Comparison of ENCODE assay signal across 32 cellular contexts in genomic region chr7:47713595-47713994, GRCh38.
"Had no signal": no experiment of that assay in that cellular context is flagged by ENCODE, and none has a peak within 500 bp of the region (broad histone marks: within the 10 kb centered on the region; RNA-seq: fewer than 3 reads in every experiment).

No MANE protein-coding gene starts in this region.

- H3K9me3 Mint-ChIP-seq: activated CD4-positive, alpha-beta T cell treated with anti-CD3 and anti-CD28 coated beads, Interleukin-2, amount 10 ng/mL, durations not matched to agents 7 days and 5 days; activated naive CD4-positive, alpha-beta T cell treated with anti-CD3 and anti-CD28 coated beads, Interleukin-2, amount 50 U/mL, for 24 hours; activated naive CD8-positive, alpha-beta T cell treated with anti-CD3 and anti-CD28 coated beads, Interleukin-2, amount 10 ng/mL, durations not matched to agents 7 days and 5 days; activated T-cell treated with anti-CD3 and anti-CD28 coated beads, Interleukin-2, amount 50 U/mL, for 24 hours; activated T-helper 2 cell treated with anti-CD3 and anti-CD28 coated beads, Interferon-gamma antibody, Interleukin-2, Interleukin-4, amounts not matched to agents 10 μg/mL and 5 μg/mL and 100 μg/mL, durations not matched to agents 14 hours and 24 hours and 36 hours; T-helper 1 cell treated with Interleukin-12 subunit alpha and Interleukin-12 subunit beta and Interleukin-4 antibody, amounts not matched to agents 30 μg/mL and 1 μg/mL, for 36 hours; T-helper 2 cell treated with Interferon-gamma antibody and Interleukin-4, amounts not matched to agents 5 μg/mL and 100 μg/mL, for 36 hours had no signal

- H3K4me1 ChIP-seq: body of pancreas, breast epithelium, SJCRH30 had no signal

- H3K4me1 Mint-ChIP-seq: activated CD4-positive, alpha-beta T cell treated with anti-CD3 and anti-CD28 coated beads, Interleukin-2, amount 10 ng/mL, durations not matched to agents 7 days and 5 days; activated naive CD4-positive, alpha-beta T cell treated with anti-CD3 and anti-CD28 coated beads, Interleukin-2, amount 50 U/mL, for 24 hours had no signal

- ATAC-seq: activated CD8-positive, alpha-beta T cell treated with anti-CD3 and anti-CD28 coated beads, Interleukin-2, amount 10 ng/mL, durations not matched to agents 7 days and 5 days; body of pancreas had no signal

- H3K36me3 ChIP-seq: breast epithelium, SJCRH30 had no signal

- H3K27ac Mint-ChIP-seq: activated CD4-positive, alpha-beta T cell treated with anti-CD3 and anti-CD28 coated beads, Interleukin-2, amount 10 ng/mL, durations not matched to agents 7 days and 5 days; activated CD8-positive, alpha-beta T cell treated with anti-CD3 and anti-CD28 coated beads, Interleukin-2, amount 10 ng/mL, durations not matched to agents 7 days and 5 days; activated naive CD4-positive, alpha-beta T cell treated with anti-CD3 and anti-CD28 coated beads, Interleukin-2, amount 50 U/mL, for 24 hours; activated naive CD8-positive, alpha-beta T cell treated with anti-CD3 and anti-CD28 coated beads, Interleukin-2, amount 10 ng/mL, durations not matched to agents 7 days and 5 days; activated T-cell treated with anti-CD3 and anti-CD28 coated beads, Interleukin-2, amount 50 U/mL, for 24 hours; activated T-helper 2 cell treated with anti-CD3 and anti-CD28 coated beads, Interferon-gamma antibody, Interleukin-2, Interleukin-4, amounts not matched to agents 10 μg/mL and 5 μg/mL and 100 μg/mL, durations not matched to agents 14 hours and 24 hours and 36 hours; T-helper 1 cell treated with Interleukin-12 subunit alpha and Interleukin-12 subunit beta and Interleukin-4 antibody, amounts not matched to agents 30 μg/mL and 1 μg/mL, for 36 hours; T-helper 2 cell treated with Interferon-gamma antibody and Interleukin-4, amounts not matched to agents 5 μg/mL and 100 μg/mL, for 36 hours had no signal

- H3K9me3 ChIP-seq: body of pancreas, breast epithelium, SJCRH30 had no signal

- H3K4me3 ChIP-seq: body of pancreas, breast epithelium, SJCRH30, SK-N-MC had no signal

- DNase-seq: activated CD4-positive, alpha-beta T cell treated with anti-CD3 and anti-CD28 coated beads, Interleukin-2, amount 10 ng/mL, durations not matched to agents 7 days and 5 days; activated CD4-positive, alpha-beta T cell treated with anti-CD3 and anti-CD28 coated beads, Interleukin-2, amount 50 U/mL, for 48 hours; activated CD8-positive, alpha-beta T cell treated with anti-CD3 and anti-CD28 coated beads, Interleukin-2, amount 10 ng/mL, durations not matched to agents 7 days and 5 days; activated gamma-delta T cell; activated naive CD4-positive, alpha-beta T cell treated with Interleukin-2 at 50 U/mL for 16 hours; activated naive CD8-positive, alpha-beta T cell treated with anti-CD3 and anti-CD28 coated beads, Interleukin-2, amount 10 ng/mL, durations not matched to agents 7 days and 5 days; activated T-cell treated with anti-CD3 and anti-CD28 coated beads, Interleukin-2, amount 50 U/mL, for 24 hours; amygdala; body of pancreas; KG1; MM.1S; MV-4-11; NCI-H1092; NCI-H1436 treated with DMSO at 0.1 percent for 48 hours; NCI-H1694 treated with DMSO at 0.1 percent for 48 hours; NCI-H2029; NCI-H2171; NCI-H510A; NCI-H526; NCI-H748 treated with DMSO at 0.1 percent for 48 hours; NK-92 treated with Interleukin-12 subunit alpha and Interleukin-12 subunit beta, amount 100 ng/mL, for 24 hours; OCI-M1; SHP77; SJCRH30 had no signal

- H3K27me3 ChIP-seq: body of pancreas, breast epithelium, SJCRH30 had no signal

- H3K27ac ChIP-seq: body of pancreas, breast epithelium, SJCRH30, SK-N-MC had no signal

- H3K27me3 Mint-ChIP-seq: activated CD4-positive, alpha-beta T cell treated with anti-CD3 and anti-CD28 coated beads, Interleukin-2, amount 10 ng/mL, durations not matched to agents 7 days and 5 days; activated naive CD4-positive, alpha-beta T cell treated with anti-CD3 and anti-CD28 coated beads, Interleukin-2, amount 50 U/mL, for 24 hours; activated naive CD8-positive, alpha-beta T cell treated with anti-CD3 and anti-CD28 coated beads, Interleukin-2, amount 10 ng/mL, durations not matched to agents 7 days and 5 days; activated T-cell treated with anti-CD3 and anti-CD28 coated beads, Interleukin-2, amount 50 U/mL, for 24 hours had no signal

- FAIRE-seq: astrocyte, TTC549 had no signal

- H3K36me3 Mint-ChIP-seq: activated naive CD4-positive, alpha-beta T cell treated with anti-CD3 and anti-CD28 coated beads, Interleukin-2, amount 50 U/mL, for 24 hours; activated naive CD8-positive, alpha-beta T cell treated with anti-CD3 and anti-CD28 coated beads, Interleukin-2, amount 10 ng/mL, durations not matched to agents 7 days and 5 days had no signal

- H3K4me3 Mint-ChIP-seq: activated CD4-positive, alpha-beta T cell treated with anti-CD3 and anti-CD28 coated beads, Interleukin-2, amount 10 ng/mL, durations not matched to agents 7 days and 5 days; activated CD8-positive, alpha-beta T cell treated with anti-CD3 and anti-CD28 coated beads, Interleukin-2, amount 10 ng/mL, durations not matched to agents 7 days and 5 days; activated naive CD4-positive, alpha-beta T cell treated with anti-CD3 and anti-CD28 coated beads, Interleukin-2, amount 50 U/mL, for 24 hours; activated naive CD8-positive, alpha-beta T cell treated with anti-CD3 and anti-CD28 coated beads, Interleukin-2, amount 10 ng/mL, durations not matched to agents 7 days and 5 days; activated T-cell treated with anti-CD3 and anti-CD28 coated beads, Interleukin-2, amount 50 U/mL, for 24 hours; T-helper 1 cell treated with Interleukin-12 subunit alpha and Interleukin-12 subunit beta and Interleukin-4 antibody, amounts not matched to agents 30 μg/mL and 1 μg/mL, for 36 hours; T-helper 2 cell treated with Interferon-gamma antibody and Interleukin-4, amounts not matched to agents 5 μg/mL and 100 μg/mL, for 36 hours had no signal
